Comparison of ENCODE assay signal across 1 cellular context in the genomic region with DNA sequence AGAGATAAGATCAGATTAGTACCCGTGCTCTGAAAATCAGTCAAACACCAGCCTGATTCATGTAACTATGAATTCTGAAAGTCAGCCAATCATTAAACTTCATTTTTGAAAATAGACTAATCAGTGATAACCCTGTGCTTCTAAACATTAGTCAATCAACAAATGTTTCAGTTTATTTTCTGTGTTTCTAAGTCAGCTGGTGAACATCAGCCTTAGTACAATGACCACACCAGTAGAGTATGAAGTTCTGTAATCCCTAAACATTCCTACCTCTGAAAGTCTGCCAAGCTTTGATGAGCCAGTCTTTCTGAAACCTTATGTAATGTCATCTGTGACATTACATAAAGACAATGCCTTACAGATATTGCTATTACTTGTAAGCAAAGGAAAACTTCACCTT.
TF ChIP-seq lines count a peak whose summit lies in the region.

No MANE protein-coding gene starts in this region.

TF ChIP-seq in GM23338, 12 proteins besides CTCF, POLR2A, EP300 and RAD21:
- TF ChIP-seq, protein P1, sequence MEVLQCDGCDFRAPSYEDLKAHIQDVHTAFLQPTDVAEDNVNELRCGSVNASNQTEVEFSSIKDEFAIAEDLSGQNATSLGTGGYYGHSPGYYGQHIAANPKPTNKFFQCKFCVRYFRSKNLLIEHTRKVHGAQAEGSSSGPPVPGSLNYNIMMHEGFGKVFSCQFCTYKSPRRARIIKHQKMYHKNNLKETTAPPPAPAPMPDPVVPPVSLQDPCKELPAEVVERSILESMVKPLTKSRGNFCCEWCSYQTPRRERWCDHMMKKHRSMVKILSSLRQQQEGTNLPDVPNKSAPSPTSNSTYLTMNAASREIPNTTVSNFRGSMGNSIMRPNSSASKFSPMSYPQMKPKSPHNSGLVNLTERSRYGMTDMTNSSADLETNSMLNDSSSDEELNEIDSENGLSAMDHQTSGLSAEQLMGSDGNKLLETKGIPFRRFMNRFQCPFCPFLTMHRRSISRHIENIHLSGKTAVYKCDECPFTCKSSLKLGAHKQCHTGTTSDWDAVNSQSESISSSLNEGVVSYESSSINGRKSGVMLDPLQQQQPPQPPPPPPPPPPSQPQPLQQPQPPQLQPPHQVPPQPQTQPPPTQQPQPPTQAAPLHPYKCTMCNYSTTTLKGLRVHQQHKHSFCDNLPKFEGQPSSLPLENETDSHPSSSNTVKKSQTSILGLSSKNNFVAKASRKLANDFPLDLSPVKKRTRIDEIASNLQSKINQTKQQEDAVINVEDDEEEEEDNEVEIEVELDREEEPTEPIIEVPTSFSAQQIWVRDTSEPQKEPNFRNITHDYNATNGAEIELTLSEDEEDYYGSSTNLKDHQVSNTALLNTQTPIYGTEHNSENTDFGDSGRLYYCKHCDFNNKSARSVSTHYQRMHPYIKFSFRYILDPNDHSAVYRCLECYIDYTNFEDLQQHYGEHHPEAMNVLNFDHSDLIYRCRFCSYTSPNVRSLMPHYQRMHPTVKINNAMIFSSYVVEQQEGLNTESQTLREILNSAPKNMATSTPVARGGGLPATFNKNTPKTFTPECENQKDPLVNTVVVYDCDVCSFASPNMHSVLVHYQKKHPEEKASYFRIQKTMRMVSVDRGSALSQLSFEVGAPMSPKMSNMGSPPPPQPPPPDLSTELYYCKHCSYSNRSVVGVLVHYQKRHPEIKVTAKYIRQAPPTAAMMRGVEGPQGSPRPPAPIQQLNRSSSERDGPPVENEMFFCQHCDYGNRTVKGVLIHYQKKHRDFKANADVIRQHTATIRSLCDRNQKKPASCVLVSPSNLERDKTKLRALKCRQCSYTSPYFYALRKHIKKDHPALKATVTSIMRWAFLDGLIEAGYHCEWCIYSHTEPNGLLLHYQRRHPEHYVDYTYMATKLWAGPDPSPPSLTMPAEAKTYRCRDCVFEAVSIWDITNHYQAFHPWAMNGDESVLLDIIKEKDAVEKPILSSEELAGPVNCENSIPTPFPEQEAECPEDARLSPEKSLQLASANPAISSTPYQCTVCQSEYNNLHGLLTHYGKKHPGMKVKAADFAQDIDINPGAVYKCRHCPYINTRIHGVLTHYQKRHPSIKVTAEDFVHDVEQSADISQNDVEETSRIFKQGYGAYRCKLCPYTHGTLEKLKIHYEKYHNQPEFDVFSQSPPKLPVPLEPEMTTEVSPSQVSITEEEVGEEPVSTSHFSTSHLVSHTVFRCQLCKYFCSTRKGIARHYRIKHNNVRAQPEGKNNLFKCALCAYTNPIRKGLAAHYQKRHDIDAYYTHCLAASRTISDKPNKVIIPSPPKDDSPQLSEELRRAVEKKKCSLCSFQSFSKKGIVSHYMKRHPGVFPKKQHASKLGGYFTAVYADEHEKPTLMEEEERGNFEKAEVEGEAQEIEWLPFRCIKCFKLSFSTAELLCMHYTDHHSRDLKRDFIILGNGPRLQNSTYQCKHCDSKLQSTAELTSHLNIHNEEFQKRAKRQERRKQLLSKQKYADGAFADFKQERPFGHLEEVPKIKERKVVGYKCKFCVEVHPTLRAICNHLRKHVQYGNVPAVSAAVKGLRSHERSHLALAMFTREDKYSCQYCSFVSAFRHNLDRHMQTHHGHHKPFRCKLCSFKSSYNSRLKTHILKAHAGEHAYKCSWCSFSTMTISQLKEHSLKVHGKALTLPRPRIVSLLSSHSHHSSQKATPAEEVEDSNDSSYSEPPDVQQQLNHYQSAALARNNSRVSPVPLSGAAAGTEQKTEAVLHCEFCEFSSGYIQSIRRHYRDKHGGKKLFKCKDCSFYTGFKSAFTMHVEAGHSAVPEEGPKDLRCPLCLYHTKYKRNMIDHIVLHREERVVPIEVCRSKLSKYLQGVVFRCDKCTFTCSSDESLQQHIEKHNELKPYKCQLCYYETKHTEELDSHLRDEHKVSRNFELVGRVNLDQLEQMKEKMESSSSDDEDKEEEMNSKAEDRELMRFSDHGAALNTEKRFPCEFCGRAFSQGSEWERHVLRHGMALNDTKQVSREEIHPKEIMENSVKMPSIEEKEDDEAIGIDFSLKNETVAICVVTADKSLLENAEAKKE (CRISPR knock-in tag; IDR thresholded peaks at IDR 0.05) = no peak
- TF ChIP-seq JUNB (IDR thresholded peaks at IDR 0.05; ENCODE audit: unreplicated experiment) (no peak), EZH2phosphoT487 (IDR thresholded peaks at IDR 0.05; ENCODE audit: unreplicated experiment) (no peak), POLR2AphosphoS5 (IDR thresholded peaks at IDR 0.05; ENCODE audit: low read depth) (no peak)
